In the genomic region with DNA sequence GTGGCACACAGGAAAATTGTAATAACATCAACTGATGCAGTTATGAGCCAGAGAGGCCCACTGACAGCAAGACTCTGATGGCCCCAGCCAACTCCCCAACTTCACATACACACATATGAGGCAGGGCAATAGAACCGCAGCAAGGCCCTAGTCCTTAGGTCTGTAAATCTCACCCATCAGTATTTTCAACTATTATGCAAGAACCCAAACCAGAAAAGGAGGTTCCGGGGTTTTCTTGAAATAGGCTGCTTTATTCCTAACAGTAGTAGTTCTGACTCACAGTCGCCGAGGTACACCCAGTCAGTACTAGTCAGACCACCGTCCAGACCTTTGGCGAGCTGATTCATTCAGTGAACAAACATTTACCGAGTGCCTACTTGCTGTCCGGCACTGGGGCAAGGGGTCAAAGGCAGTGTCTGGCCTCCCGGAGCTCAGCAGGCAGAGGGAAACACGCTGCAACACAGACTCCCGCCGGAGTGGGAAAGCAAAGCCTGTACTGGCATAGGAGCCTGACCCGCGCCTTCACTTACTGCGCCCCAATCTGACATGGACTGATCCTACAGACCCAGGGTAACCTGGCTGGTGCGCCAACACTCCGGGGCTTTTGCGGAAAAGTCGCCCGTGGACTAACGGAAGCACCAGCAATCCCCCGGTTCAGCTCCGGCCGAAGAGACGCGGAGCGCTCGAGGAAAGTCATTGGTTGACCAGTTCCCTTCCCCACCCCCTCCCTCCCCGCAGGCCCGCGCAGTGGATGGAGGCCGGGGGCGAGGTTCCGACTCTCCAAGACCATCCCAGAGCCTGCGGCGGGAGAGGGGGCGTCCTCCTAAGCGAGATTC, we compare ENCODE assay signal across 8 cellular contexts. TPM values are rescaled to one million over a fixed set of nuclear protein-coding genes. Genes with fewer than 3 reads are reported as not detected.
DNase-seq lines count a peak whose midpoint lies in the region; ATAC-seq and TF ChIP-seq lines count a peak whose summit lies in the region.

No MANE protein-coding gene starts in this region.

- DNase-seq in AG04450 (ENCODE audit: low read depth, low spot score) (no peak), LHCN-M2 (ENCODE audit: low read depth) (peak; percentile 87), dorsolateral prefrontal cortex (peak in 5 of 10 donors; percentile 6 to 44 (median 33)), lung (ENCODE audit: low spot score) (peak; percentile 46), GM10248 (ENCODE audit: extremely low spot score) (no peak)

- CTCF ChIA-PET in AG04450 (lab: Charles Lee), result no interaction called here
- CTCF ChIA-PET in GM10248 (lab: Yijun Ruan, JAX), result no interaction called here

- H3K9me3 ChIP-seq in AG04450 (ENCODE audit: control insufficient read depth, insufficient read depth, low read length) (no peaks in the 10 kb centered on the region; the same call in 1 of the 2 replicates), lung (ENCODE audit: control insufficient read depth in 2 of 2, insufficient read depth in 1 of 2, low read length in 1 of 2) (no peaks in the 10 kb centered on the region)

- intact Hi-C loops in dorsolateral prefrontal cortex (cut with DNase I), result loop anchor here in 1 of 2 donors (10.0 kb wide), 1 partner anchor 52 kb away; no protein-coding TSS in a partner anchor

- 20 to 27% methylated on average over 36 to 38 of the region's 38 CpGs for WGBS in lung, 2 donors
- WGBS in urinary bladder, result 19% methylated on average over 38 of the region's 38 CpGs

- H3K4me3 ChIP-seq in AG04450 (ENCODE audit: low read depth, low read length) (peak overlapping the region; percentile 18), dorsolateral prefrontal cortex (peak overlapping the region; percentile 37 to 86 (median 71)), lung (peak overlapping the region; percentile 67), urinary bladder (ENCODE audit: low read depth, low read length) (peak overlapping the region; percentile 83)

- H3K4me1 ChIP-seq in lung (ENCODE audit: control insufficient read depth in 2 of 2, insufficient read depth in 2 of 2, low read length in 2 of 2) (peaks cover 0 to 2% of the 10 kb centered on the region in 2 donors), urinary bladder (ENCODE audit: insufficient read depth) (no peaks in the 10 kb centered on the region)

- POLR2A ChIA-PET in AG04450 (lab: Yijun Ruan, JAX) (no interaction called here), GM10248 (lab: Yijun Ruan, JAX) (no interaction called here)

- TF ChIP-seq CTCF in AG04450 (IDR thresholded peaks at IDR 0.05; ENCODE audit: low read depth, low read length), result no peak
- TF ChIP-seq CTCF in dorsolateral prefrontal cortex (IDR thresholded peaks at IDR 0.05 in 54 of 56, conservative IDR thresholded peaks at IDR 0.05 in 2 of 56; ENCODE audit: low read depth in 1 of 56, partially characterized antibody in 56 of 56), result no peak
- TF ChIP-seq CTCF in lung (IDR thresholded peaks at IDR 0.05; ENCODE audit: control extremely low read depth, extremely low read depth), result no peak
- no peak for TF ChIP-seq CTCF in GM10248 (IDR thresholded peaks at IDR 0.05; ENCODE audit: control extremely low read depth, extremely low read depth, low read depth, missing control alignments)

- H3K27ac ChIP-seq in AG04450 (ENCODE audit: low read depth, low read length) (no peak overlapping the region), dorsolateral prefrontal cortex (peak overlapping the region in 18 of 59 donors; percentile 9 to 63 (median 34)), lung (ENCODE audit: low read depth in 1 of 2, low read length in 1 of 2) (peak overlapping the region in 1 of 2 donors; percentile 83), urinary bladder (ENCODE audit: low read depth) (peak overlapping the region; percentile 80)

- no peaks in the 10 kb centered on the region for H3K36me3 ChIP-seq in lung (ENCODE audit: control insufficient read depth in 2 of 2, insufficient read depth in 2 of 2, low read length in 2 of 2)
- H3K36me3 ChIP-seq in urinary bladder (ENCODE audit: insufficient read depth), result no peaks in the 10 kb centered on the region

- peak; percentile 70 for ATAC-seq in lung (ENCODE audit: insufficient read depth, low FRiP score)
- no peak for ATAC-seq in GM18520 (IDR thresholded peaks at IDR 0.05; ENCODE audit: unreplicated experiment)
- no peak for ATAC-seq in HG02571 (IDR thresholded peaks at IDR 0.05; ENCODE audit: unreplicated experiment)

- H3K27me3 ChIP-seq in AG04450 (ENCODE audit: control insufficient read depth, insufficient read depth, low read length), result peaks cover 54% of the 10 kb centered on the region
- H3K27me3 ChIP-seq in dorsolateral prefrontal cortex, result peaks cover 0 to 29% (median 9%) of the 10 kb centered on the region in 45 donors
- H3K27me3 ChIP-seq in lung (ENCODE audit: control insufficient read depth, insufficient read depth), result no peaks in the 10 kb centered on the region

RNA-seq across cellular contexts. Expression of a gene that starts 1.3 kb away (rescaled TPM):
- polyA plus RNA-seq in AG04450 (2011; rRNA removed), result 0.05 and 0.16 TPM in 2 replicates
- polyA minus RNA-seq in AG04450 (2011; rRNA and poly(A)+ RNA removed), result 0.09 TPM in 1 of 2 replicates, not detected in the other
- 0.13 and 0.29 TPM in 2 replicates for total RNA-seq in LHCN-M2 (2014; rRNA removed)
- 1.5 TPM for polyA plus RNA-seq in LHCN-M2 (2012)
- total RNA-seq in dorsolateral prefrontal cortex, result 10 to 100 TPM in 111 of 120 experiments, 1 to 10 TPM in 9; 6.5 to 36.4 (median 15.1) TPM
- total RNA-seq in lung, result 10 to 100 TPM; 29.3 to 31.8 TPM
- polyA plus RNA-seq in lung, result 10 to 100 TPM; 13.3 to 13.6 TPM
- total RNA-seq in urinary bladder, result 8.1 TPM
- polyA plus RNA-seq in urinary bladder, result 8.3 TPM

Comparison
In these comparisons a context has a peak if more than half of its experiments do, and no peak if none do; other contexts are left out.
1. DNase-seq: peak in LHCN-M2 (single experiment) and lung (single experiment); none in AG04450 (single experiment) and GM10248 (single experiment).
2. H3K4me3 ChIP-seq: peak in every context shown above with its lines; median percentile 83 in urinary bladder; 71 in dorsolateral prefrontal cortex; 67 in lung; 18 in AG04450.